8 cellular contexts compared by ENCODE assay signal in the genomic region with DNA sequence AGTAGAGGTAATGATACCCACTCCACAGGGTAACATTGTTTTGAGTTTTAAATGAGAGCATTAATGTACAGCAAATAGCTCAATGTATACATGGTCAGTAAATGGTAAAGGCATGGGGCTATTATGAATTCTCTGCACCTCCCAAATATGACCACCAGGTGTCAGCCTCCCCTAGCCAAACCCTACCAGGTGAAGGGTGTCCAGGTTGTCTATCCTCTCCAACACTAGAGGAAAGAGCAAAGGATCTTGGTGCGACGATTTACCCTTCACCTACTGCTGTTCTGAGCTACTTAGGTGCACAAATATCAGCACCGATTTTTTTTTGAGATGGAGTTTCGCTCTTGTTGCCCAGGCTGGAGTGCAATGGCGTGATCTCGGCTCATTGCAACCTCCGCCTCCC. TPM values are rescaled to one million over a fixed set of nuclear protein-coding genes. Genes with fewer than 3 reads are reported as not detected.
A peak's percentile ranks its signal among the peaks of the same experiment; 100 is the strongest.
DNase-seq lines count a peak whose midpoint lies in the region; ATAC-seq and TF ChIP-seq lines count a peak whose summit lies in the region.

No MANE protein-coding gene starts in this region.

- H3K4me3 ChIP-seq in WI38 (ENCODE audit: low read depth, low read length) (no peak overlapping the region), cardiac fibroblast (replicated peaks in 1 of 2; ENCODE audit: low read depth in 2 of 2, low read length in 2 of 2) (no peak overlapping the region)

- in situ Hi-C loops in ACHN (cut with HindIII; ENCODE audit: low pct_ligation_motif_present, low pct_unique_long_range_greater_than_20kb, low sequenced_read_pairs): no loop called here

- DNase-seq in ACHN (peak; percentile 40), NCI-H2107 (lab: John Stamatoyannopoulos, UW) (peak; percentile 61), cardiac fibroblast (ENCODE audit: low read depth in 2 of 2) (peak; percentile 51 to 57), left colon (peak in 1 of 2 donors; percentile 66)
- peak in 2 of 3 donors; percentile 19 to 32 for DNase-seq in stimulated activated CD4-positive, alpha-beta T cell treated with anti-CD3 and anti-CD28 coated beads, TNF-alpha, amount 100 ng/mL, for 48 hours (ENCODE audit: low read depth in 3 of 3)

- TF ChIP-seq CTCF in WI38 (IDR thresholded peaks at IDR 0.05; ENCODE audit: low read depth, low read length): peak; percentile 52
- peak; percentile 63 for TF ChIP-seq CTCF in cardiac fibroblast (IDR thresholded peaks at IDR 0.05; ENCODE audit: low read depth, low read length)

- intact Hi-C loops in left colon (cut with DNase I, micrococcal nuclease): no loop called here

- peak; percentile 75 for ATAC-seq in GM18861 (IDR thresholded peaks at IDR 0.05; ENCODE audit: unreplicated experiment)
- ATAC-seq in HG03064 (IDR thresholded peaks at IDR 0.05; ENCODE audit: low read depth, unreplicated experiment): peak; percentile 64
- peak; percentile 69 for ATAC-seq in left colon

RNA-seq across cellular contexts. Expression of gene XIAP, which starts 26.5 kb away (rescaled TPM):
- 10 to 100 TPM; 81.0 to 89.0 TPM for total RNA-seq in left colon
